Comparison of ENCODE assay signal across 8 cellular contexts in the genomic region with DNA sequence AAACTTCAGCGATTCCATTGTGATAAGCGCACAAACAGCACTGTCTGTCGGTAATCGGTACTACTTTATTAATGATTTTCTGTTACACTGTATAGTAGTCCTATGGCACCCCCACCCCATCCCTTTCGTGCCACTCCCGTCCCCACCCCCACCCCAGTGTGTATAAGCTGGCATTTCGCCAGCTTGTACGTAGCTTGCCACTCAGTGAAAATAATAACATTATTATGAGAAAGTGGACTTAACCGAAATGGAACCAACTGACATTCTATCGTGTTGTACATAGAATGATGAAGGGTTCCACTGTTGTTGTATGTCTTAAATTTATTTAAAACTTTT. TPM values are rescaled to one million over a fixed set of nuclear protein-coding genes. Genes with fewer than 3 reads are reported as not detected.
DNase-seq lines count a peak whose midpoint lies in the region; ATAC-seq lines count a peak whose summit lies in the region.

No MANE protein-coding gene starts in this region.

- in situ Hi-C loops in G401 (cut with HindIII; ENCODE audit: low sequenced_read_pairs) = no loop called here

- H3K4me1 Mint-ChIP-seq in activated T-helper 17 cell treated with anti-CD3 and anti-CD28 coated beads, Interleukin-2, amount 50 U/mL, for 72 hours = peaks cover 6% of the 10 kb centered on the region
- H3K4me1 Mint-ChIP-seq in stimulated activated naive CD8-positive, alpha-beta T cell treated with anti-CD3 and anti-CD28 coated beads, Interleukin-15, Interleukin-2, amounts not matched to agents 100 ng/mL and 50 ng/mL, for 24 hours (ENCODE audit: low read depth) = peaks cover 46% of the 10 kb centered on the region

- peak; percentile 0 for ATAC-seq in HG03354 (IDR thresholded peaks at IDR 0.05; ENCODE audit: poor library complexity, severe bottlenecking, unreplicated experiment)
- ATAC-seq in activated T-helper 17 cell treated with anti-CD3 and anti-CD28 coated beads, Interleukin-2, amount 50 U/mL, for 72 hours (replicated peaks) = peak; percentile 21
- ATAC-seq in GM21825 (IDR thresholded peaks at IDR 0.05; ENCODE audit: unreplicated experiment) = no peak

- peaks cover 61% of the 10 kb centered on the region for H3K36me3 Mint-ChIP-seq in activated T-helper 17 cell treated with anti-CD3 and anti-CD28 coated beads, Interleukin-2, amount 50 U/mL, for 72 hours (ENCODE audit: low read depth)
- peaks cover 47% of the 10 kb centered on the region for H3K36me3 Mint-ChIP-seq in stimulated activated naive CD8-positive, alpha-beta T cell treated with anti-CD3 and anti-CD28 coated beads, Interleukin-15, Interleukin-2, amounts not matched to agents 100 ng/mL and 50 ng/mL, for 24 hours (ENCODE audit: low read depth)

- H3K27me3 Mint-ChIP-seq in activated T-helper 17 cell treated with anti-CD3 and anti-CD28 coated beads, Interleukin-2, amount 50 U/mL, for 72 hours = no peaks in the 10 kb centered on the region
- no peaks in the 10 kb centered on the region for H3K27me3 Mint-ChIP-seq in stimulated activated naive CD8-positive, alpha-beta T cell treated with anti-CD3 and anti-CD28 coated beads, Interleukin-15, Interleukin-2, amounts not matched to agents 100 ng/mL and 50 ng/mL, for 24 hours

- peak overlapping the region; percentile 95 for H3K4me3 Mint-ChIP-seq in activated T-helper 17 cell treated with anti-CD3 and anti-CD28 coated beads, Interleukin-2, amount 50 U/mL, for 72 hours
- H3K4me3 Mint-ChIP-seq in stimulated activated naive CD8-positive, alpha-beta T cell treated with anti-CD3 and anti-CD28 coated beads, Interleukin-15, Interleukin-2, amounts not matched to agents 100 ng/mL and 50 ng/mL, for 24 hours = peak overlapping the region; percentile 95

- H3K27ac Mint-ChIP-seq in activated T-helper 17 cell treated with anti-CD3 and anti-CD28 coated beads, Interleukin-2, amount 50 U/mL, for 72 hours = peak overlapping the region; percentile 98
- H3K27ac Mint-ChIP-seq in stimulated activated naive CD8-positive, alpha-beta T cell treated with anti-CD3 and anti-CD28 coated beads, Interleukin-15, Interleukin-2, amounts not matched to agents 100 ng/mL and 50 ng/mL, for 24 hours = peak overlapping the region; percentile 97

- DNase-seq in ELR (ENCODE audit: low read depth) (peak; percentile 58), GOT3 (lab: John Stamatoyannopoulos, UW) (no peak), G401 (ENCODE audit: low spot score) (no peak)

- peak overlapping the region; percentile 78 for H3K4me3 ChIP-seq in iPS-11a (ENCODE audit: low read depth, low read length)

- H3K9me3 Mint-ChIP-seq in activated T-helper 17 cell treated with anti-CD3 and anti-CD28 coated beads, Interleukin-2, amount 50 U/mL, for 72 hours = no peaks in the 10 kb centered on the region
- no peaks in the 10 kb centered on the region for H3K9me3 Mint-ChIP-seq in stimulated activated naive CD8-positive, alpha-beta T cell treated with anti-CD3 and anti-CD28 coated beads, Interleukin-15, Interleukin-2, amounts not matched to agents 100 ng/mL and 50 ng/mL, for 24 hours

RNA-seq across cellular contexts. Expression of a gene that starts 4.8 kb away (rescaled TPM):
- total RNA-seq in activated T-helper 17 cell treated with anti-CD3 and anti-CD28 coated beads, Interleukin-2, amount 50 U/mL, for 72 hours = 10 to 100 TPM; 37.9 to 54.0 TPM
- 4.1 and 8.1 TPM in 2 replicates for total RNA-seq in G401 (2014; rRNA removed; shearing (Covaris generic))
